In the genomic region with DNA sequence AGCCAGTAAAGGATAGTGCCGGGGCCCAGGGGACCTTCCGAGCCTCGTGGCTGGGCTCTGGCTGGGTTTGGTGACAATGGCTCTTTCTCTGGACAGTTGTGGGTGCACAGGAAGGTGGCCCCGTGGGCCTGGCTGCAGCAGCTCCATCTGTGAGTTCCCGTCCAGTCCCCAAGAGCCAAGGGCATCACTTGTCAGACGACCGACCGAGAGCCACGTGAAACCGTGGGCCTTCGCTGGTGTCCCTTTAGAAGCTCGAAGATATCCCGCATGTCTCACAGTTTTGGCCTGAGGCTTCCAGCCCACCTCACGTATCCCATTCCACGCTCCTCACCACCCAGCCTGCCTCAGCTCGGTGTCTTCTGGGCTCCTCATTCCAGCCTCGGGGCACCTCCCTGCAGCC, we compare ENCODE assay signal across 21 cellular contexts. TPM values are rescaled to one million over a fixed set of nuclear protein-coding genes. Genes with fewer than 3 reads are reported as not detected.
DNase-seq lines count a peak whose midpoint lies in the region; ATAC-seq, FAIRE-seq and TF ChIP-seq lines count a peak whose summit lies in the region.
"Had no signal": no experiment of that assay in that cellular context is flagged by ENCODE, and none has a peak within 500 bp of the region (broad histone marks: within the 10 kb centered on the region; RNA-seq: fewer than 3 reads in every experiment).

No MANE protein-coding gene starts in this region.

- DNase-seq in activated naive CD4-positive, alpha-beta T cell (lab: John Stamatoyannopoulos, UW): no peak
- DNase-seq in H1 (ENCODE audit: low read depth in 1 of 2, low spot score in 2 of 2): no peak
- DNase-seq in neuronal stem cell (ENCODE audit: low spot score): no peak
- no peak for DNase-seq in hypothalamus (lab: John Stamatoyannopoulos, UW)
- DNase-seq in GM23338 (ENCODE audit: low spot score): no peak
- DNase-seq: Caco-2; CD4-positive, CD25-positive, alpha-beta regulatory T cell; CD8-positive, alpha-beta T cell; DMS153; DND-41; GOT3; H7; HCEC 1CT had no signal

- H3K9me3 ChIP-seq in H1 (ENCODE audit: insufficient read depth in 2 of 2, low read depth in 1 of 2, low read length in 1 of 2) (no peaks in the 10 kb centered on the region), neuronal stem cell (replicated peaks in 1 of 2; ENCODE audit: control insufficient read depth in 2 of 2, insufficient read depth in 1 of 2, low read depth in 1 of 2, low read length in 2 of 2) (peaks cover 0 to 1% of the 10 kb centered on the region in 2 donors)
- H3K9me3 ChIP-seq: BLaER1, Caco-2 had no signal

- peak overlapping the region; percentile 27; the same call in 1 of the 2 replicates for H2BK12ac ChIP-seq in H1 (ENCODE audit: low read depth, low read length)
- no peak overlapping the region for H2BK12ac ChIP-seq in neuronal stem cell (ENCODE audit: low read length)

- ATAC-seq in GM23338: no peak
- ATAC-seq: CD8-positive, alpha-beta T cell; GM12878 had no signal

- no peaks in the 10 kb centered on the region for H3K9me3 Mint-ChIP-seq in activated naive CD4-positive, alpha-beta T cell treated with anti-CD3 and anti-CD28 coated beads, Interleukin-2, amount 50 U/mL, for 24 hours
- H3K9me3 Mint-ChIP-seq in GM23338: no peaks in the 10 kb centered on the region; the same call in 2 of the 3 replicates
- H3K9me3 Mint-ChIP-seq: CD4-positive, CD25-positive, alpha-beta regulatory T cell; CD8-positive, alpha-beta T cell had no signal

- H3F3A ChIP-seq in GM23338 (replicated peaks; ENCODE audit: low read depth): no peaks in the 10 kb centered on the region

- H4K91ac ChIP-seq in H1 (replicated peaks; ENCODE audit: insufficient read length, low read length): no peak overlapping the region
- H4K91ac ChIP-seq in neuronal stem cell (ENCODE audit: low read depth, low read length, poor library complexity): no peak overlapping the region

- peak overlapping the region; percentile 30 for H3K27ac Mint-ChIP-seq in activated naive CD4-positive, alpha-beta T cell treated with anti-CD3 and anti-CD28 coated beads, Interleukin-2, amount 50 U/mL, for 24 hours
- no peak overlapping the region for H3K27ac Mint-ChIP-seq in GM23338
- H3K27ac Mint-ChIP-seq: B cell; CD4-positive, CD25-positive, alpha-beta regulatory T cell; CD8-positive, alpha-beta T cell had no signal

- no peaks in the 10 kb centered on the region for H3K36me3 Mint-ChIP-seq in activated naive CD4-positive, alpha-beta T cell treated with anti-CD3 and anti-CD28 coated beads, Interleukin-2, amount 50 U/mL, for 24 hours
- no peaks in the 10 kb centered on the region for H3K36me3 Mint-ChIP-seq in GM23338 (ENCODE audit: low read depth)
- H3K36me3 Mint-ChIP-seq: CD4-positive, CD25-positive, alpha-beta regulatory T cell; CD8-positive, alpha-beta T cell had no signal

- H3K4me1 ChIP-seq in H1 (replicated peaks in 1 of 4; ENCODE audit: control insufficient read depth in 3 of 4, insufficient read depth in 4 of 4, low read length in 3 of 4): no peaks in the 10 kb centered on the region; a peak in 1 of 7 replicates
- H3K4me1 ChIP-seq in neuronal stem cell (ENCODE audit: control insufficient read depth in 2 of 2, insufficient read depth in 1 of 2, low read depth in 1 of 2, low read length in 2 of 2): peaks cover 6 to 11% of the 10 kb centered on the region in 2 donors
- no peaks in the 10 kb centered on the region for H3K4me1 ChIP-seq in GM23338 (ENCODE audit: insufficient read depth)

- H3K4ac ChIP-seq in H1 (replicated peaks; ENCODE audit: insufficient read length, low read depth, low read length): no peak overlapping the region
- H3K4ac ChIP-seq in neuronal stem cell (ENCODE audit: low read length): no peak overlapping the region

- H3K4me3 Mint-ChIP-seq in activated naive CD4-positive, alpha-beta T cell treated with anti-CD3 and anti-CD28 coated beads, Interleukin-2, amount 50 U/mL, for 24 hours: no peak overlapping the region
- H3K4me3 Mint-ChIP-seq in GM23338: no peak overlapping the region
- H3K4me3 Mint-ChIP-seq: B cell; CD4-positive, CD25-positive, alpha-beta regulatory T cell; CD8-positive, alpha-beta T cell had no signal

- H3K9ac ChIP-seq in H1 (replicated peaks in 1 of 4; ENCODE audit: extremely low read depth in 1 of 4, low read depth in 3 of 4, low read length in 3 of 4) (no peak overlapping the region), neuronal stem cell (ENCODE audit: low read depth, low read length, poor library complexity) (no peak overlapping the region)
- H3K9ac ChIP-seq: BLaER1 had no signal

- H2AFZ ChIP-seq in H1 (ENCODE audit: low read length): no peak overlapping the region
- H2AFZ ChIP-seq in neuronal stem cell (ENCODE audit: low read length): no peak overlapping the region
- no peak overlapping the region for H2AFZ ChIP-seq in GM23338

- H3K18ac ChIP-seq in H1 (ENCODE audit: extremely low read depth, low read length) (no peak overlapping the region), neuronal stem cell (ENCODE audit: low read length) (peak overlapping the region; percentile 70)

- H3K27me3 Mint-ChIP-seq in activated naive CD4-positive, alpha-beta T cell treated with anti-CD3 and anti-CD28 coated beads, Interleukin-2, amount 50 U/mL, for 24 hours: no peaks in the 10 kb centered on the region
- H3K27me3 Mint-ChIP-seq in GM23338 (ENCODE audit: insufficient read depth, low read depth, poor library complexity): peaks cover 11% of the 10 kb centered on the region
- H3K27me3 Mint-ChIP-seq: B cell had no signal

- CTCF ChIA-PET in H1 (lab: Charles Lee; ENCODE audit: partially characterized antibody): interaction anchor here (0.6 to 1.1 kb wide), 2 partner anchors 65 to 658 kb away, joined by 3 to 4 read pairs; no protein-coding TSS in a partner anchor

- H3K27ac ChIP-seq in H1 (ENCODE audit: low read depth, low read length) (no peak overlapping the region), neuronal stem cell (replicated peaks; ENCODE audit: low read length) (no peak overlapping the region), GM23338 (ENCODE audit: low read depth) (no peak overlapping the region)
- H3K27ac ChIP-seq: 22Rv1, BLaER1, C4-2B had no signal

- H4K20me1 ChIP-seq in H1 (replicated peaks in 1 of 2; ENCODE audit: control insufficient read depth in 1 of 2, insufficient read depth in 2 of 2, low read length in 2 of 2): no peaks in the 10 kb centered on the region
- H4K20me1 ChIP-seq in GM23338 (replicated peaks; ENCODE audit: insufficient read depth): no peaks in the 10 kb centered on the region
- H4K20me1 ChIP-seq: BLaER1 had no signal

- no peak overlapping the region for H3K56ac ChIP-seq in H1 (replicated peaks; ENCODE audit: insufficient read length, low read depth, low read length)

- H3K27me3 ChIP-seq in H1 (replicated peaks in 1 of 4; ENCODE audit: control insufficient read depth in 3 of 4, extremely low read depth in 1 of 4, insufficient read depth in 3 of 4, low read length in 3 of 4) (no peaks in the 10 kb centered on the region), neuronal stem cell (ENCODE audit: control insufficient read depth in 3 of 3, insufficient read depth in 3 of 3, low read depth in 1 of 3, low read length in 3 of 3) (peaks cover 0 to 12% (median 0%) of the 10 kb centered on the region in 3 experiments), GM23338 (ENCODE audit: insufficient read depth) (no peaks in the 10 kb centered on the region)
- H3K27me3 ChIP-seq: BLaER1 had no signal

- H3K36me3 ChIP-seq in H1 (ENCODE audit: control insufficient read depth in 2 of 4, insufficient read depth in 4 of 4, low read length in 3 of 4) (no peaks in the 10 kb centered on the region), neuronal stem cell (replicated peaks in 1 of 2; ENCODE audit: control insufficient read depth in 2 of 2, insufficient read depth in 2 of 2, low read length in 2 of 2) (no peaks in the 10 kb centered on the region), GM23338 (ENCODE audit: insufficient read depth) (no peaks in the 10 kb centered on the region)
- H3K36me3 ChIP-seq: BLaER1 had no signal

- TF ChIP-seq CTCF in H1 (IDR thresholded peaks at IDR 0.05; ENCODE audit: control extremely low read depth in 1 of 3, insufficient read depth in 1 of 3, low read depth in 1 of 3, low read length in 3 of 3): no peak
- no peak for TF ChIP-seq CTCF in GM23338 (conservative IDR thresholded peaks at IDR 0.05; ENCODE audit: low read depth in 2 of 2)

- no peak overlapping the region for H3K4me2 ChIP-seq in H1 (ENCODE audit: insufficient read depth in 1 of 2, low read depth in 2 of 2, low read length in 2 of 2)
- H3K4me2 ChIP-seq in neuronal stem cell (ENCODE audit: insufficient read depth, low read length, poor library complexity, severe bottlenecking): no peak overlapping the region
- H3K4me2 ChIP-seq in GM23338: no peak overlapping the region
- H3K4me2 ChIP-seq: BLaER1 had no signal

- H3K79me1 ChIP-seq in H1 (ENCODE audit: low read depth, low read length) (no peaks in the 10 kb centered on the region), neuronal stem cell (ENCODE audit: low read depth, low read length) (no peaks in the 10 kb centered on the region)

- WGBS in H1 (ENCODE audit: extremely low coverage in 1 of 2, insufficient coverage in 1 of 2, insufficient read length in 1 of 2, insufficient replicate concordance in 2 of 2, low coverage in 1 of 2, low lambda C conversion rate in 2 of 2, missing lambda C conversion rate in 1 of 2), 2 experiments: 85% methylated on average over 9 of the region's 17 CpGs; no CpG with 5 or more reads in 1 of the 2 experiments
- WGBS in neuronal stem cell (ENCODE audit: extremely low coverage in 2 of 2, insufficient read length in 2 of 2, insufficient replicate concordance in 1 of 2), 2 donors: no CpG with 5 or more reads among the region's 17 CpGs

- H3K9me2 ChIP-seq in GM23338 (ENCODE audit: insufficient read depth): no peaks in the 10 kb centered on the region

- TF ChIP-seq EP300 in H1 (IDR thresholded peaks at IDR 0.05; ENCODE audit: borderline replicate concordance in 1 of 2, low read depth in 2 of 2, low read length in 2 of 2): no peak

- no peak overlapping the region for H2AK5ac ChIP-seq in H1 (ENCODE audit: low read depth, low read length)
- peak overlapping the region; percentile 32 for H2AK5ac ChIP-seq in neuronal stem cell (ENCODE audit: low read depth, low read length)

- H3K4me3 ChIP-seq in H1 (ENCODE audit: extremely low read depth in 1 of 4, insufficient read depth in 2 of 4, low read depth in 3 of 4, low read length in 4 of 4) (no peak overlapping the region), neuronal stem cell (ENCODE audit: low read length in 2 of 2) (no peak overlapping the region), GM23338 (no peak overlapping the region)
- H3K4me3 ChIP-seq: BLaER1, GM12878 had no signal

- no peak overlapping the region for H4K5ac ChIP-seq in H1 (ENCODE audit: insufficient read length, low read depth, low read length)

- no peak overlapping the region for H2BK15ac ChIP-seq in H1 (ENCODE audit: low read length)
- no peak overlapping the region for H2BK15ac ChIP-seq in neuronal stem cell (ENCODE audit: low read length)

- no peaks in the 10 kb centered on the region for H3K79me2 ChIP-seq in H1 (ENCODE audit: control insufficient read depth in 1 of 2, insufficient read depth in 2 of 2, low read length in 2 of 2)
- no peaks in the 10 kb centered on the region for H3K79me2 ChIP-seq in GM23338 (replicated peaks; ENCODE audit: insufficient read depth)

- no peaks in the 10 kb centered on the region for H3K4me1 Mint-ChIP-seq in activated naive CD4-positive, alpha-beta T cell treated with anti-CD3 and anti-CD28 coated beads, Interleukin-2, amount 50 U/mL, for 24 hours
- 0 out of 3 replicates have a peak, but pooled peaks cover 2% of the 10 kb centered on the region for H3K4me1 Mint-ChIP-seq in GM23338
- H3K4me1 Mint-ChIP-seq: B cell had no signal

- POLR2A ChIA-PET in H1 (lab: Charles Lee; ENCODE audit: partially characterized antibody): no interaction called here

- H3K23ac ChIP-seq in H1 (ENCODE audit: insufficient read length) (no peak overlapping the region), neuronal stem cell (ENCODE audit: low read depth, low read length, poor library complexity) (no peak overlapping the region)

- FAIRE-seq in H1 (lab: Jason Lieb, UNC): no peak
- FAIRE-seq: A204.1, G401.6, GM12878 had no signal

- no peak for TF ChIP-seq POLR2A in H1 (IDR thresholded peaks at IDR 0.05; ENCODE audit: control extremely low read depth in 1 of 2, low read depth in 2 of 2, low read length in 2 of 2)

- H3K23me2 ChIP-seq in H1 (ENCODE audit: low read depth, low read length): no peaks in the 10 kb centered on the region

- no peak for TF ChIP-seq RAD21 in H1 (IDR thresholded peaks at IDR 0.05 in 1 of 2, conservative IDR thresholded peaks at IDR 0.05 in 1 of 2; ENCODE audit: low read depth in 2 of 2, low read length in 2 of 2)

- H2BK20ac ChIP-seq in H1 (ENCODE audit: low read length): no peak overlapping the region

- H2BK5ac ChIP-seq in H1 (ENCODE audit: low read depth, low read length): no peak overlapping the region
- H2BK5ac ChIP-seq in neuronal stem cell (ENCODE audit: low read length): no peak overlapping the region

- H3K14ac ChIP-seq in H1 (ENCODE audit: insufficient read length) (no peak overlapping the region), neuronal stem cell (ENCODE audit: low read length) (no peak overlapping the region)

- H4K8ac ChIP-seq in H1 (ENCODE audit: extremely low read depth, insufficient read depth, low read length): no peak overlapping the region
- H4K8ac ChIP-seq in neuronal stem cell (ENCODE audit: low read depth, low read length): no peak overlapping the region

- no peak overlapping the region for H2BK120ac ChIP-seq in H1 (replicated peaks; ENCODE audit: low read depth, low read length)
- no peak overlapping the region for H2BK120ac ChIP-seq in neuronal stem cell (ENCODE audit: low read depth, low read length)

RNA-seq across cellular contexts. Expression of gene UMODL1, which starts 27.2 kb away (rescaled TPM):
- total RNA-seq in H1 (2021; fragmentation: NEBNext Ultra II Directional; extraction: Animal tissue kit (Norgen Biotek cat#: 25700)): not detected in 2 replicates
- polyA plus RNA-seq in H1 (2011; rRNA removed) (0.02 TPM in 1 of 2 replicates, not detected in the other), GM23338 (2016; fragmentation: Nextera tagmentation; extraction: Ambion mirVana) (0.05 TPM in 1 of 2 replicates, not detected in the other)
- not detected for polyA plus RNA-seq in H1 (2011; cell fraction: cytosol; rRNA removed)
- polyA plus RNA-seq in H1 (2011; cell fraction: nucleus; rRNA removed): not detected
- not detected in 4 replicates for polyA plus RNA-seq in H1 (2012, experiment 1 of 2)
- not detected for polyA plus RNA-seq in H1 (2012, experiment 2 of 2)
- polyA plus RNA-seq in H1 (2013, experiment 1 of 2): not detected
- not detected for polyA plus RNA-seq in H1 (2013, experiment 2 of 2)
- not detected in 2 replicates for polyA minus RNA-seq in H1 (2011; rRNA and poly(A)+ RNA removed)
- polyA minus RNA-seq in H1 (2011; cell fraction: cytosol; rRNA and poly(A)+ RNA removed): not detected
- polyA minus RNA-seq in H1 (2011; cell fraction: nucleus; rRNA and poly(A)+ RNA removed): not detected
- not detected for polyA plus RNA-seq in neuronal stem cell (2013, experiment 1 of 2)
- polyA plus RNA-seq in neuronal stem cell (2013, experiment 2 of 2): not detected
- not detected in 2 replicates for total RNA-seq in GM23338 (2014; rRNA removed; shearing (Covaris generic))

RNA-seq across cellular contexts. Expression of gene ZBTB21, which starts 33.8 kb away (rescaled TPM):
- 16.2 and 17.8 TPM in 2 replicates for total RNA-seq in H1 (2021; fragmentation: NEBNext Ultra II Directional; extraction: Animal tissue kit (Norgen Biotek cat#: 25700))
- polyA plus RNA-seq in H1 (2011; rRNA removed) (3.9 and 4.0 TPM in 2 replicates), GM23338 (2016; fragmentation: Nextera tagmentation; extraction: Ambion mirVana) (8.7 and 10.0 TPM in 2 replicates)
- polyA plus RNA-seq in H1 (2011; cell fraction: cytosol; rRNA removed): 3.8 TPM
- polyA plus RNA-seq in H1 (2011; cell fraction: nucleus; rRNA removed): 8.8 TPM
- polyA plus RNA-seq in H1 (2012, experiment 1 of 2): 5.4 to 8.5 TPM (median 6.6 TPM) in 4 replicates
- 0.37 TPM for polyA plus RNA-seq in H1 (2012, experiment 2 of 2)
- 7.4 TPM for polyA plus RNA-seq in H1 (2013, experiment 1 of 2)
- polyA plus RNA-seq in H1 (2013, experiment 2 of 2): 7.1 TPM
- 16.0 and 24.5 TPM in 2 replicates for polyA minus RNA-seq in H1 (2011; rRNA and poly(A)+ RNA removed)
- polyA minus RNA-seq in H1 (2011; cell fraction: cytosol; rRNA and poly(A)+ RNA removed): 12.4 TPM
- polyA minus RNA-seq in H1 (2011; cell fraction: nucleus; rRNA and poly(A)+ RNA removed): 24.6 TPM
- 11.2 TPM for polyA plus RNA-seq in neuronal stem cell (2013, experiment 1 of 2)
- 11.2 TPM for polyA plus RNA-seq in neuronal stem cell (2013, experiment 2 of 2)
- total RNA-seq in GM23338 (2014; rRNA removed; shearing (Covaris generic)): 11.0 and 13.6 TPM in 2 replicates
